ENCODE assay signal across 18 cellular contexts in genomic region chr3:8491246-8491645, GRCh38. TPM values are rescaled to one million over a fixed set of nuclear protein-coding genes. Genes with fewer than 3 reads are reported as not detected.
"Had no signal": no experiment of that assay in that cellular context is flagged by ENCODE, and none has a peak within 500 bp of the region (broad histone marks: within the 10 kb centered on the region; RNA-seq: fewer than 3 reads in every experiment).

No MANE protein-coding gene starts in this region.

- H3K36me3 ChIP-seq: adrenal gland, neutrophil, right atrium auricular region, uterus had no signal

- DNase-seq: activated CD4-positive, alpha-beta T cell treated with anti-CD3 and anti-CD28 coated beads for 4 hours; activated CD8-positive, alpha-beta T cell treated with anti-CD3 and anti-CD28 coated beads for 36 hours; activated effector memory CD4-positive, alpha-beta T cell treated with anti-CD3 and anti-CD28 coated beads, Interleukin-2, amount 50 U/mL, for 16 hours; activated T-cell treated with anti-CD3 and anti-CD28 coated beads, Interleukin-2, amount 50 U/mL, for 48 hours; central memory CD4-positive, alpha-beta T cell; effector memory CD4-positive, alpha-beta T cell; naive thymus-derived CD4-positive, alpha-beta T cell; stimulated activated CD4-positive, alpha-beta T cell treated with anti-CD3 and anti-CD28 coated beads, Interleukin-4, amount 100 ng/mL, for 4 hours; stimulated activated CD8-positive, alpha-beta memory T cell treated with anti-CD3 and anti-CD28 coated beads, Interleukin-4, amount 100 ng/mL, for 48 hours; stimulated activated naive CD8-positive, alpha-beta T cell treated with anti-CD3 and anti-CD28 coated beads, Interleukin-15, Interleukin-2, amounts not matched to agents 100 U/mL and 50 U/mL, for 24 hours; T-helper 2 cell had no signal

- H3K9me3 ChIP-seq: adrenal gland, body of pancreas, heart right ventricle, neutrophil, right atrium auricular region, uterus had no signal

- ATAC-seq: activated CD8-positive, alpha-beta T cell treated with anti-CD3 and anti-CD28 coated beads for 36 hours; body of pancreas; stimulated activated naive CD8-positive, alpha-beta T cell treated with anti-CD3 and anti-CD28 coated beads, Interleukin-15, Interleukin-2, amounts not matched to agents 100 U/mL and 50 U/mL, for 24 hours had no signal

- H3K4me3 ChIP-seq: adrenal gland, body of pancreas, coronary artery, heart right ventricle, right atrium auricular region, uterus had no signal

- H3K27me3 ChIP-seq: adrenal gland, body of pancreas, heart right ventricle, neutrophil, right atrium auricular region, uterus had no signal

- H3K27ac ChIP-seq: adrenal gland, body of pancreas, neutrophil, right atrium auricular region had no signal

RNA-seq across cellular contexts. Expression of gene LMCD1, which starts 10.4 kb away (rescaled TPM):
- polyA plus RNA-seq: naive thymus-derived CD4-positive, alpha-beta T cell had no signal
